ENCODE assay signal across 8 cellular contexts in genomic region chr20:63553933-63554290, GRCh38. TPM values are rescaled to one million over a fixed set of nuclear protein-coding genes. Genes with fewer than 3 reads are reported as not detected.
DNase-seq lines count a peak whose midpoint lies in the region; ATAC-seq, FAIRE-seq and TF ChIP-seq lines count a peak whose summit lies in the region.

Gene FNDC11, plus strand, starts transcription at chr20:63554159. Its CDS starts 1,505 bp downstream, at chr20:63555664.

- no peak for TF ChIP-seq CTCF in hepatocyte (IDR thresholded peaks at IDR 0.05; ENCODE audit: poor library complexity)

- H3K4me2 ChIP-seq in hepatocyte, result peak within 1 kb of the TSS; percentile 99

- H3K9me2 ChIP-seq in hepatocyte (replicated peaks; ENCODE audit: insufficient read depth), result no peaks in the 10 kb centered on the region

- H3K4me3 ChIP-seq in ACC112 (ENCODE audit: low read depth, low read length) (peak within 1 kb of the TSS; percentile 70), hepatocyte (peak within 1 kb of the TSS; percentile 79)

- no peaks in the 10 kb centered on the region for H3K9me3 ChIP-seq in hepatocyte (ENCODE audit: low read depth)

- peaks cover 3% of the 10 kb centered on the region for H3K4me1 ChIP-seq in ACC112 (ENCODE audit: control insufficient read depth, insufficient read depth, low read length, unreplicated experiment)
- H3K4me1 ChIP-seq in hepatocyte (ENCODE audit: insufficient read depth), result no peaks in the 10 kb centered on the region

- FAIRE-seq in H54 (lab: Jason Lieb, UNC), result no peak

- H3K79me2 ChIP-seq in ACC112 (ENCODE audit: control insufficient read depth, insufficient read depth, low read length, unreplicated experiment), result no peaks in the 10 kb centered on the region
- H3K79me2 ChIP-seq in hepatocyte, result no peaks in the 10 kb centered on the region

- DNase-seq in NCI-H146 treated with DMSO at 0.1 percent for 48 hours (lab: John Stamatoyannopoulos, UW; ENCODE audit: unreplicated experiment) (peak; percentile 21), hepatocyte (ENCODE audit: low spot score) (peak; percentile 80), NCI-H128 (lab: John Stamatoyannopoulos, UW; ENCODE audit: unreplicated experiment) (no peak), H54 (ENCODE audit: insufficient read length, low spot score) (no peak)
- peak; percentile 40 for DNase-seq in activated naive CD4-positive, alpha-beta T cell treated with anti-CD3 and anti-CD28 coated beads, Interleukin-2, amount 50 U/mL, for 16 hours
- peak; percentile 43 to 51 for DNase-seq in stimulated activated CD4-positive, alpha-beta T cell treated with anti-CD3 and anti-CD28 coated beads, Interleukin-1b, Interleukin-23, amount 100 ng/mL, for 4 hours (ENCODE audit: low read depth in 2 of 2)

- ATAC-seq in GM19328 (IDR thresholded peaks at IDR 0.05; ENCODE audit: unreplicated experiment), result peak; percentile 22

- H4K20me1 ChIP-seq in hepatocyte (ENCODE audit: insufficient read depth, poor library complexity, severe bottlenecking), result no peaks in the 10 kb centered on the region

- H3K27ac ChIP-seq in ACC112 (ENCODE audit: low read depth, low read length) (no peak within 1 kb of the TSS), hepatocyte (no peak within 1 kb of the TSS)

- H2AFZ ChIP-seq in ACC112 (ENCODE audit: low read length, unreplicated experiment) (no peak within 1 kb of the TSS), hepatocyte (peak within 1 kb of the TSS; percentile 98)

- 0% methylated on average over 14 of the region's 34 CpGs for WGBS in hepatocyte (ENCODE audit: low lambda C conversion rate, missing lambda C conversion rate)

- H3K36me3 ChIP-seq in ACC112 (ENCODE audit: insufficient read depth, low read length), result peaks cover 5% of the 10 kb centered on the region; the same call in 1 of the 2 replicates
- no peaks in the 10 kb centered on the region for H3K36me3 ChIP-seq in hepatocyte (replicated peaks; ENCODE audit: insufficient read depth, low read depth)

- H3K27me3 ChIP-seq in ACC112 (ENCODE audit: insufficient read depth, low read length) (no peaks in the 10 kb centered on the region), hepatocyte (no peaks in the 10 kb centered on the region)

- TF ChIP-seq POLR2A in H54 (IDR thresholded peaks at IDR 0.05; ENCODE audit: low read depth, low read length), result no peak

RNA-seq across cellular contexts. Expression of gene FNDC11, which starts in this region (rescaled TPM):
- 0.57 and 0.76 TPM in 2 replicates for total RNA-seq in hepatocyte
- polyA plus RNA-seq in hepatocyte, result 0.79 and 2.1 TPM in 2 replicates

Comparison
In these comparisons a context has a peak if more than half of its experiments do, and no peak if none do; other contexts are left out.
1. DNase-seq: peak in NCI-H146 treated with DMSO at 0.1 percent for 48 hours (single experiment), activated naive CD4-positive, alpha-beta T cell treated with anti-CD3 and anti-CD28 coated beads, Interleukin-2, amount 50 U/mL, for 16 hours (single experiment), hepatocyte (single experiment) and stimulated activated CD4-positive, alpha-beta T cell treated with anti-CD3 and anti-CD28 coated beads, Interleukin-1b, Interleukin-23, amount 100 ng/mL, for 4 hours (2 of 2); none in NCI-H128 (single experiment) and H54 (single experiment).